Comparison of ENCODE assay signal across 25 cellular contexts in the genomic region with DNA sequence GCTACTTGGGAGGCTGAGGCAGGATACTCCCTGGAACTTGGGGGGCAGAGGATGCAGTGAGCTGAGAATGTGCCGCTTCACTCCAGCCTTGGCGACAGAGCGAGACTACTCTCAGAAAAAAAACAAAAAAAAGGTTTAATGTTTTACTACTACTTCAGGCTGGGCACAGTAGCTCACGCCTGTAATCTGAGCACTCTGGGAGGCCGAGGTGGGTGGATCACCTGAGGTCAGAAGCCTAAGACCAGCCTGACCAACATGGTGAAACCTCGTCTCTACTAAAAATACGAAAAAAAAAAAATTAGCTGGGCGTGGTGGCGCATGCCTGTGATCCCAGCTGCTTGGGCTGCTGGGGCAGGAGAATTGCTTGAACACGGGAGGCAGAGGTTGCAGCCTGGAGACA.
"Had no signal": no experiment of that assay in that cellular context is flagged by ENCODE, and none has a peak within 500 bp of the region (broad histone marks: within the 10 kb centered on the region; RNA-seq: fewer than 3 reads in every experiment).

No MANE protein-coding gene starts in this region.

- H3K36me3 ChIP-seq: gastroesophageal sphincter, heart right ventricle, neural progenitor cell, right atrium auricular region, sigmoid colon, stomach, thyroid gland, vagina had no signal

- FAIRE-seq: islet of Langerhans had no signal

- H3K4me3 ChIP-seq: gastroesophageal sphincter, heart right ventricle, lung, neural progenitor cell, right atrium auricular region, sigmoid colon, stomach, thyroid gland, vagina had no signal

- H2AFZ ChIP-seq: neural progenitor cell, parathyroid adenoma had no signal

- H3K9ac ChIP-seq: neural progenitor cell, parathyroid adenoma had no signal

- H3K27me3 ChIP-seq: gastroesophageal sphincter, heart right ventricle, neural progenitor cell, right atrium auricular region, sigmoid colon, stomach, thyroid gland, vagina had no signal

- ATAC-seq: esophagus mucosa; gastroesophageal sphincter; heart right ventricle; left lobe of liver; stimulated activated effector memory CD8-positive, alpha-beta T cell treated with anti-CD3 and anti-CD28 coated beads, Interleukin-12 subunit alpha, Interleukin-12 subunit beta, amount 100 ng/mL, for 72 hours had no signal

- H3K9me3 ChIP-seq: gastroesophageal sphincter, heart right ventricle, right atrium auricular region, sigmoid colon, stomach, thyroid gland, vagina had no signal

- H3K79me2 ChIP-seq: parathyroid adenoma had no signal

- H3K4me2 ChIP-seq: neural progenitor cell had no signal

- H3K4me1 ChIP-seq: gastroesophageal sphincter, heart right ventricle, neural progenitor cell, right atrium auricular region, sigmoid colon, stomach, thyroid gland, vagina had no signal

- DNase-seq: cortex of kidney; effector CD4-positive, alpha-beta T cell; foreskin fibroblast; glutamatergic neuron; heart right ventricle; hippocampal formation; kidney glomerular epithelial cell; naive B cell; sigmoid colon; stimulated activated CD4-positive, alpha-beta T cell treated with anti-CD3 and anti-CD28 coated beads, Interleukin-2, amount 100 ng/mL, for 24 hours; stimulated activated CD4-positive, alpha-beta T cell treated with anti-CD3 and anti-CD28 coated beads, Interleukin-4, amount 100 ng/mL, for 24 hours; stimulated activated naive CD4-positive, alpha-beta T cell treated with Interleukin-2 at 50 U/mL for 16 hours; stomach; thyroid gland; trophoblast cell had no signal

- H3K27ac ChIP-seq: gastroesophageal sphincter, heart right ventricle, neural progenitor cell, parathyroid adenoma, right atrium auricular region, sigmoid colon, stomach, thyroid gland, vagina had no signal
